19 cellular contexts compared by ENCODE assay signal in the genomic region with DNA sequence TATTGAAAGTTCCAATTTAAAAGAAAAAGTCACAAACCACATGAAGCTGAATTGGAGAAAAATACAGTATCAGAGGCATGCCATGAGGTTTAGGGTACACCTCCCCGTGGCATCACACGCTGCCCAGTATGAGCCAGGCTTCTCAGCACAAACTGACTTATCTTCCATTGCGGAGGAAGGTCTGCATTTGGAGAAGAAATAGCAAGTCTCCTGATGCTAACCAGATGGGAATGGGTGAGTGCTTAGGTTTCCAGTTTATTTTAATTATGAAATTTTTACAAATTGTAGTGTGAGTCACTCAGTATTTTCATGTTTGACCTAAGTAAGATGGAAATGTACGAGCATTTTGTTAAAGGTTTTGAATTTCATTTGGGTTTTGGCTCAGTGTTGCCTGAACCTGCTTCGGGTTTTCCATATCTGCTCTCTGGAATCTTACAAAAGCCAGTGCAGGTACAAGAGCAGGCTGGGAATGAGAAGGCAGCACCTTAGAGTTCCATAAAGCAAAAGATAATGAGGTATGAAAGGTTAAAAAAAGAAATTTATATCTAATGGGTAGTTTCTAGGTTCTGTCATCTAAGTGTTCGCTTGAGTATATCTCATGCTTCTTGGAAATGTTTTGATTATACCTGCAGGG.
DNase-seq lines count a peak whose midpoint lies in the region; ATAC-seq, FAIRE-seq and TF ChIP-seq lines count a peak whose summit lies in the region.
"Had no signal": no experiment of that assay in that cellular context is flagged by ENCODE, and none has a peak within 500 bp of the region (broad histone marks: within the 10 kb centered on the region; RNA-seq: fewer than 3 reads in every experiment).

No MANE protein-coding gene starts in this region.

- no peak overlapping the region for H2BK15ac ChIP-seq in H1 (ENCODE audit: low read length)

- H4K20me1 ChIP-seq in GM23338 (replicated peaks; ENCODE audit: insufficient read depth) (no peaks in the 10 kb centered on the region), Loucy (ENCODE audit: insufficient read depth, low read length, poor library complexity, severe bottlenecking) (no peaks in the 10 kb centered on the region), H1 (replicated peaks in 1 of 2; ENCODE audit: control insufficient read depth in 1 of 2, insufficient read depth in 2 of 2, low read length in 2 of 2) (no peaks in the 10 kb centered on the region), neural cell (ENCODE audit: insufficient read depth) (no peaks in the 10 kb centered on the region)

- H3K27me3 Mint-ChIP-seq in GM23338 (ENCODE audit: insufficient read depth, low read depth, poor library complexity): no peaks in the 10 kb centered on the region
- H3K27me3 Mint-ChIP-seq: CD8-positive, alpha-beta memory T cell had no signal

- no peak for ATAC-seq in GM23338
- ATAC-seq: HepG2 had no signal

- POLR2A ChIA-PET in H1 (lab: Charles Lee; ENCODE audit: partially characterized antibody): no interaction called here

- 94% methylated on average over 6 of the region's 6 CpGs; no CpG with 5 or more reads in 1 of the 2 experiments for WGBS in H1 (ENCODE audit: extremely low coverage in 1 of 2, insufficient coverage in 1 of 2, insufficient read length in 1 of 2, insufficient replicate concordance in 2 of 2, low coverage in 1 of 2, low lambda C conversion rate in 2 of 2, missing lambda C conversion rate in 1 of 2), 2 experiments

- no peak overlapping the region for H3K14ac ChIP-seq in H1 (ENCODE audit: insufficient read length)

- no peak overlapping the region for H2BK120ac ChIP-seq in H1 (replicated peaks; ENCODE audit: low read depth, low read length)

- H3F3A ChIP-seq in GM23338 (replicated peaks; ENCODE audit: low read depth) (no peaks in the 10 kb centered on the region), Loucy (ENCODE audit: low read depth) (no peaks in the 10 kb centered on the region), neural cell (ENCODE audit: insufficient read depth, low read length, poor library complexity, severe bottlenecking) (no peaks in the 10 kb centered on the region)

- no peak overlapping the region for H3K4ac ChIP-seq in H1 (replicated peaks; ENCODE audit: insufficient read length, low read depth, low read length)

- H3K79me1 ChIP-seq in H1 (ENCODE audit: low read depth, low read length): no peaks in the 10 kb centered on the region

- no peak overlapping the region for H2BK5ac ChIP-seq in H1 (ENCODE audit: low read depth, low read length)

- no peak overlapping the region for H3K9ac ChIP-seq in Loucy (ENCODE audit: low read depth, low read length, poor library complexity, severe bottlenecking)
- H3K9ac ChIP-seq in H1 (replicated peaks in 1 of 4; ENCODE audit: extremely low read depth in 1 of 4, low read depth in 3 of 4, low read length in 3 of 4): no peak overlapping the region
- H3K9ac ChIP-seq in neural cell (ENCODE audit: low read length): no peak overlapping the region

- CTCF ChIA-PET in H1 (lab: Charles Lee; ENCODE audit: partially characterized antibody): interaction anchor here (0.6 to 1.0 kb wide), 5 partner anchors 10 to 200 kb away, joined by 3 to 5 read pairs (median 3); no protein-coding TSS in a partner anchor

- H4K91ac ChIP-seq in H1 (replicated peaks; ENCODE audit: insufficient read length, low read length): no peak overlapping the region

- H3K27me3 ChIP-seq in GM23338 (ENCODE audit: insufficient read depth): no peaks in the 10 kb centered on the region
- no peaks in the 10 kb centered on the region for H3K27me3 ChIP-seq in Loucy (ENCODE audit: insufficient read depth, low read length, poor library complexity, severe bottlenecking)
- H3K27me3 ChIP-seq in H1 (replicated peaks in 1 of 4; ENCODE audit: control insufficient read depth in 3 of 4, extremely low read depth in 1 of 4, insufficient read depth in 3 of 4, low read length in 3 of 4): no peaks in the 10 kb centered on the region
- no peaks in the 10 kb centered on the region for H3K27me3 ChIP-seq in neural cell (ENCODE audit: insufficient read depth, low read depth, low read length)

- FAIRE-seq in H1 (lab: Jason Lieb, UNC): no peak
- FAIRE-seq: HepG2 had no signal

- H3K4me3 Mint-ChIP-seq in GM23338: no peak overlapping the region
- H3K4me3 Mint-ChIP-seq: CD8-positive, alpha-beta memory T cell had no signal

- H3K36me3 ChIP-seq in GM23338 (ENCODE audit: insufficient read depth) (no peaks in the 10 kb centered on the region), Loucy (ENCODE audit: insufficient read depth, low read length) (no peaks in the 10 kb centered on the region), H1 (ENCODE audit: control insufficient read depth in 2 of 4, insufficient read depth in 4 of 4, low read length in 3 of 4) (no peaks in the 10 kb centered on the region; a peak in 1 of 8 replicates), neural cell (ENCODE audit: insufficient read depth, low read length) (no peaks in the 10 kb centered on the region)

- no peaks in the 10 kb centered on the region for H3K23me2 ChIP-seq in H1 (ENCODE audit: low read depth, low read length)

- peaks cover 44% of the 10 kb centered on the region for H3K4me1 ChIP-seq in GM23338 (ENCODE audit: insufficient read depth)
- H3K4me1 ChIP-seq in Loucy (ENCODE audit: insufficient read depth, low read length, poor library complexity, severe bottlenecking): no peaks in the 10 kb centered on the region
- H3K4me1 ChIP-seq in H1 (replicated peaks in 1 of 4; ENCODE audit: control insufficient read depth in 3 of 4, insufficient read depth in 4 of 4, low read length in 3 of 4): peaks cover 9 to 30% (median 20%) of the 10 kb centered on the region in 4 experiments; a peak in 5 of 7 replicates

- no peaks in the 10 kb centered on the region for H3K9me3 Mint-ChIP-seq in GM23338
- H3K9me3 Mint-ChIP-seq: CD8-positive, alpha-beta memory T cell had no signal

- H3K18ac ChIP-seq in H1 (ENCODE audit: extremely low read depth, low read length): no peak overlapping the region

- H3K9me2 ChIP-seq in GM23338 (ENCODE audit: insufficient read depth) (no peaks in the 10 kb centered on the region), Loucy (replicated peaks; ENCODE audit: low read depth, low read length) (no peaks in the 10 kb centered on the region), neural cell (ENCODE audit: insufficient read depth, low read length) (no peaks in the 10 kb centered on the region)

- peak overlapping the region; percentile 23; the same call in 1 of the 2 replicates for H3K4me2 ChIP-seq in GM23338
- H3K4me2 ChIP-seq in Loucy (ENCODE audit: low read depth, low read length, poor library complexity, severe bottlenecking): no peak overlapping the region
- H3K4me2 ChIP-seq in H1 (ENCODE audit: insufficient read depth in 1 of 2, low read depth in 2 of 2, low read length in 2 of 2): no peak overlapping the region; a peak in 1 of 4 replicates
- no peak overlapping the region for H3K4me2 ChIP-seq in neural cell (ENCODE audit: low read length)

- peak overlapping the region; percentile 44 for H4K5ac ChIP-seq in H1 (ENCODE audit: insufficient read length, low read depth, low read length)

- no peak for DNase-seq in GM23338 (ENCODE audit: low spot score)
- no peak for DNase-seq in H1 (ENCODE audit: low read depth in 1 of 2, low spot score in 2 of 2)
- DNase-seq in retina: no peak
- no peak for DNase-seq in SKM-1 (lab: John Stamatoyannopoulos, UW; ENCODE audit: unreplicated experiment)
- no peak for DNase-seq in DMS153 treated with DMSO at 0.1 percent for 48 hours (lab: John Stamatoyannopoulos, UW; ENCODE audit: unreplicated experiment)
- no peak for DNase-seq in GDM1 (lab: John Stamatoyannopoulos, UW)
- DNase-seq: CD8-positive, alpha-beta memory T cell; DMS79; KBM-7; MV-4-11; NCI-H1417; NCI-H187; NCI-H2227 treated with DMSO at 0.1 percent for 48 hours; NCI-H510A treated with DMSO at 0.1 percent for 48 hours; NCI-H82; SHP77 treated with DMSO at 0.1 percent for 48 hours had no signal

- peak overlapping the region; percentile 43 for H3K27ac ChIP-seq in GM23338 (ENCODE audit: low read depth)
- no peak overlapping the region for H3K27ac ChIP-seq in H1 (ENCODE audit: low read depth, low read length)
- no peak overlapping the region for H3K27ac ChIP-seq in neural cell (ENCODE audit: low read length)

- TF ChIP-seq EP300 in H1 (IDR thresholded peaks at IDR 0.05; ENCODE audit: borderline replicate concordance in 1 of 2, low read depth in 2 of 2, low read length in 2 of 2) (no peak), neural cell (conservative IDR thresholded peaks at IDR 0.05; ENCODE audit: poor library complexity, severe bottlenecking) (no peak)

- no peaks in the 10 kb centered on the region for H3K79me2 ChIP-seq in GM23338 (replicated peaks; ENCODE audit: insufficient read depth)
- H3K79me2 ChIP-seq in Loucy (ENCODE audit: insufficient read depth, low read length): no peaks in the 10 kb centered on the region
- no peaks in the 10 kb centered on the region; a peak in 1 of 4 replicates for H3K79me2 ChIP-seq in H1 (ENCODE audit: control insufficient read depth in 1 of 2, insufficient read depth in 2 of 2, low read length in 2 of 2)
- no peaks in the 10 kb centered on the region for H3K79me2 ChIP-seq in neural cell (replicated peaks; ENCODE audit: insufficient read depth, low read length)

- H2BK12ac ChIP-seq in H1 (ENCODE audit: low read depth, low read length): no peak overlapping the region

- H2AFZ ChIP-seq in GM23338 (no peak overlapping the region), Loucy (ENCODE audit: low read length) (0 out of 2 replicates have a peak overlapping the region, but pooled peaks have one; percentile 2), H1 (ENCODE audit: low read length) (no peak overlapping the region), neural cell (ENCODE audit: low read depth, low read length) (no peak overlapping the region)

- H2BK20ac ChIP-seq in H1 (ENCODE audit: low read length): no peak overlapping the region

- H3K23ac ChIP-seq in H1 (ENCODE audit: insufficient read length): no peak overlapping the region

- TF ChIP-seq CTCF in GM23338 (conservative IDR thresholded peaks at IDR 0.05; ENCODE audit: low read depth in 2 of 2) (no peak), Loucy (conservative IDR thresholded peaks at IDR 0.05; ENCODE audit: low read length) (no peak), H1 (IDR thresholded peaks at IDR 0.05; ENCODE audit: control extremely low read depth in 1 of 3, insufficient read depth in 1 of 3, low read depth in 1 of 3, low read length in 3 of 3) (no peak), neural cell (IDR thresholded peaks at IDR 0.05; ENCODE audit: poor library complexity, severe bottlenecking) (no peak)

- H3K4me1 Mint-ChIP-seq in GM23338: peaks cover 56% of the 10 kb centered on the region

- no peak overlapping the region for H4K8ac ChIP-seq in H1 (ENCODE audit: extremely low read depth, insufficient read depth, low read length)

- H3K4me3 ChIP-seq in GM23338 (no peak overlapping the region), Loucy (ENCODE audit: low read length, poor library complexity, severe bottlenecking) (no peak overlapping the region), H1 (ENCODE audit: extremely low read depth in 1 of 4, insufficient read depth in 2 of 4, low read depth in 3 of 4, low read length in 4 of 4) (no peak overlapping the region), neural cell (ENCODE audit: low read length) (peak overlapping the region; percentile 4)

- no peak for TF ChIP-seq RAD21 in H1 (IDR thresholded peaks at IDR 0.05 in 1 of 2, conservative IDR thresholded peaks at IDR 0.05 in 1 of 2; ENCODE audit: low read depth in 2 of 2, low read length in 2 of 2)
- TF ChIP-seq RAD21 in neural cell (conservative IDR thresholded peaks at IDR 0.05): no peak

- no peak overlapping the region for H2AK5ac ChIP-seq in H1 (ENCODE audit: low read depth, low read length)

- H3K36me3 Mint-ChIP-seq in GM23338 (ENCODE audit: low read depth): no peaks in the 10 kb centered on the region; the same call in 2 of the 3 replicates

- H3K9me3 ChIP-seq in Loucy (ENCODE audit: insufficient read depth, low read depth, low read length) (no peaks in the 10 kb centered on the region), H1 (ENCODE audit: insufficient read depth in 2 of 2, low read depth in 1 of 2, low read length in 1 of 2) (no peaks in the 10 kb centered on the region), neural cell (ENCODE audit: low read length) (no peaks in the 10 kb centered on the region)

- H3K56ac ChIP-seq in H1 (replicated peaks; ENCODE audit: insufficient read length, low read depth, low read length): no peak overlapping the region

- TF ChIP-seq POLR2A in H1 (IDR thresholded peaks at IDR 0.05; ENCODE audit: control extremely low read depth in 1 of 2, low read depth in 2 of 2, low read length in 2 of 2): no peak

- H3K27ac Mint-ChIP-seq in GM23338: peak overlapping the region; percentile 78
- H3K27ac Mint-ChIP-seq: CD8-positive, alpha-beta memory T cell had no signal
